Comparison of ENCODE assay signal across 1 cellular context in genomic region chr1:55213885-55214213, GRCh38.
TF ChIP-seq lines count a peak whose summit lies in the region.

No MANE protein-coding gene starts in this region.

TF ChIP-seq in K562, 482 proteins besides CTCF, POLR2A, EP300 and RAD21 (continued from another document and continues in another):
- TF ChIP-seq RREB1 (CRISPR knock-in tag; IDR thresholded peaks at IDR 0.05) (no peak), CHD2 (IDR thresholded peaks at IDR 0.05; ENCODE audit: low read depth, low read length) (no peak), CHD7 (IDR thresholded peaks at IDR 0.05; ENCODE audit: low read depth, low read length) (no peak), PHF20 (IDR thresholded peaks at IDR 0.05; ENCODE audit: partially characterized antibody) (peak; percentile 8), ZNF3 (CRISPR knock-in tag; IDR thresholded peaks at IDR 0.05) (no peak), ZNF23 (CRISPR knock-in tag; IDR thresholded peaks at IDR 0.05) (no peak), HDAC2 (IDR thresholded peaks at IDR 0.05) (0 out of 2 replicates have a peak, but pooled peaks have one; percentile 11), TEAD1 (CRISPR knock-in tag; IDR thresholded peaks at IDR 0.05) (no peak), ELK1 (CRISPR knock-in tag; IDR thresholded peaks at IDR 0.05) (no peak), ZNF143 (CRISPR knock-in tag; IDR thresholded peaks at IDR 0.05) (no peak), EGR1 (conservative IDR thresholded peaks at IDR 0.05) (0 out of 2 replicates have a peak, but pooled peaks have one; percentile 39), UBTF (IDR thresholded peaks at IDR 0.05; ENCODE audit: borderline replicate concordance in 1 of 2, low read depth in 2 of 2, low read length in 2 of 2) (no peak), CBFA2T2 (conservative IDR thresholded peaks at IDR 0.05) (0 out of 2 replicates have a peak, but pooled peaks have one; percentile 2), ZNF24 (IDR thresholded peaks at IDR 0.05) (no peak), ZNF583 (CRISPR knock-in tag; IDR thresholded peaks at IDR 0.05) (no peak), NCOA2 (IDR thresholded peaks at IDR 0.05; ENCODE audit: partially characterized antibody in 2 of 2) (no peak), ARID1B (IDR thresholded peaks at IDR 0.05) (no peak), ELF4 (CRISPR knock-in tag; IDR thresholded peaks at IDR 0.05) (no peak), ESRRB (CRISPR knock-in tag; IDR thresholded peaks at IDR 0.05; ENCODE audit: borderline replicate concordance) (no peak), MTA3 (IDR thresholded peaks at IDR 0.05; ENCODE audit: borderline replicate concordance) (no peak), SIX5 (IDR thresholded peaks at IDR 0.05; ENCODE audit: borderline replicate concordance in 1 of 2, insufficient read depth in 1 of 2, low read depth in 1 of 2, low read length in 2 of 2) (no peak), MCM7 (IDR thresholded peaks at IDR 0.05) (no peak), ZBTB1 (CRISPR knock-in tag; IDR thresholded peaks at IDR 0.05; ENCODE audit: borderline replicate concordance, low read depth) (no peak), TBP (optimal IDR thresholded peaks at IDR 0.05; ENCODE audit: low read depth, low read length) (no peak), ZBTB33 (CRISPR knock-in tag; IDR thresholded peaks at IDR 0.05) (no peak), PTTG1 (tag; IDR thresholded peaks at IDR 0.05; ENCODE audit: low read depth) (no peak), CSDE1 (IDR thresholded peaks at IDR 0.05) (no peak), HNRNPLL (IDR thresholded peaks at IDR 0.05; ENCODE audit: low read depth, low read length, poor library complexity, severe bottlenecking) (no peak), MEF2A (IDR thresholded peaks at IDR 0.05; ENCODE audit: control insufficient read depth, low read depth, low read length) (no peak), NR4A1 (CRISPR knock-in tag; IDR thresholded peaks at IDR 0.05) (no peak), NR4A1 (tag; IDR thresholded peaks at IDR 0.05) (no peak), ZNF165 (CRISPR knock-in tag; IDR thresholded peaks at IDR 0.05; ENCODE audit: borderline replicate concordance) (no peak), ZNF444 (CRISPR knock-in tag; IDR thresholded peaks at IDR 0.05) (no peak), E2F3 (CRISPR knock-in tag; IDR thresholded peaks at IDR 0.05) (no peak), MCM3 (IDR thresholded peaks at IDR 0.05) (no peak), MBD2 (IDR thresholded peaks at IDR 0.05; ENCODE audit: borderline replicate concordance, low read depth) (no peak), ZNF316 (IDR thresholded peaks at IDR 0.05) (peak; percentile 17; the same call in 1 of the 2 replicates), DDX20 (tag; IDR thresholded peaks at IDR 0.05; ENCODE audit: low read depth) (no peak), NFRKB (IDR thresholded peaks at IDR 0.05; ENCODE audit: low read depth) (no peak), MYNN (IDR thresholded peaks at IDR 0.05) (no peak), MYNN (CRISPR knock-in tag; IDR thresholded peaks at IDR 0.05) (no peak)
